30 cellular contexts compared by ENCODE assay signal in genomic region chr2:86673011-86673410, GRCh38.
"Had no signal": no experiment of that assay in that cellular context is flagged by ENCODE, and none has a peak within 500 bp of the region (broad histone marks: within the 10 kb centered on the region; RNA-seq: fewer than 3 reads in every experiment).

No MANE protein-coding gene starts in this region.

- ATAC-seq: naive thymus-derived CD4-positive, alpha-beta T cell; natural killer cell; sciatic nerve; stimulated activated memory B cell treated with anti-CD40 and anti-IgM and Interleukin-4, amounts not matched to agents 10 μg/mL and 1 μg/mL and 100 μg/mL, for 72 hours; stimulated activated naive CD8-positive, alpha-beta T cell treated with anti-CD3 and anti-CD28 coated beads, Interleukin-15, amount 100 ng/mL, for 72 hours; stimulated activated naive CD8-positive, alpha-beta T cell treated with anti-CD3 and anti-CD28 coated beads, Interleukin-15, Interleukin-2, amounts not matched to agents 100 U/mL and 50 U/mL, for 24 hours; upper lobe of right lung had no signal

- H3K36me3 Mint-ChIP-seq: natural killer cell, neural progenitor cell, type B pancreatic cell had no signal

- H3K4me3 ChIP-seq: neural progenitor cell, ovary, prostate gland, right atrium auricular region, skin epidermis, smooth muscle cell, spleen, suprapubic skin, testis, tibial artery, transverse colon, upper lobe of right lung, uterus had no signal

- H3K27ac ChIP-seq: neural progenitor cell, ovary, skin epidermis, spleen, suprapubic skin, testis, tibial artery, transverse colon, upper lobe of right lung had no signal

- H3K27me3 ChIP-seq: neural progenitor cell, ovary, right atrium auricular region, spleen, suprapubic skin, testis, tibial artery, transverse colon, upper lobe of right lung, uterus had no signal

- H3K36me3 ChIP-seq: neural progenitor cell, ovary, prostate gland, right atrium auricular region, spleen, suprapubic skin, tibial artery, transverse colon, upper lobe of right lung, uterus had no signal

- H3K9me3 Mint-ChIP-seq: natural killer cell; stimulated activated memory B cell treated with anti-CD40 and anti-IgM and Interleukin-4, amounts not matched to agents 10 μg/mL and 1 μg/mL and 100 μg/mL, for 72 hours; type B pancreatic cell had no signal

- H3K27me3 Mint-ChIP-seq: stimulated activated memory B cell treated with anti-CD40 and anti-IgM and Interleukin-4, amounts not matched to agents 10 μg/mL and 1 μg/mL and 100 μg/mL, for 72 hours; stimulated activated naive CD8-positive, alpha-beta T cell treated with anti-CD3 and anti-CD28 coated beads, Interleukin-15, amount 100 ng/mL, for 72 hours; type B pancreatic cell had no signal

- H3K4me3 Mint-ChIP-seq: naive thymus-derived CD4-positive, alpha-beta T cell; natural killer cell; nephron; neural progenitor cell; stimulated activated memory B cell treated with anti-CD40 and anti-IgM and Interleukin-4, amounts not matched to agents 10 μg/mL and 1 μg/mL and 100 μg/mL, for 72 hours; stimulated activated naive CD8-positive, alpha-beta T cell treated with anti-CD3 and anti-CD28 coated beads, Interleukin-15, amount 100 ng/mL, for 72 hours; type B pancreatic cell had no signal

- H3K27ac Mint-ChIP-seq: naive thymus-derived CD4-positive, alpha-beta T cell; natural killer cell; nephron; neural progenitor cell; stimulated activated memory B cell treated with anti-CD40 and anti-IgM and Interleukin-4, amounts not matched to agents 10 μg/mL and 1 μg/mL and 100 μg/mL, for 72 hours; stimulated activated naive CD8-positive, alpha-beta T cell treated with anti-CD3 and anti-CD28 coated beads, Interleukin-15, amount 100 ng/mL, for 72 hours; type B pancreatic cell had no signal

- H3K4me2 ChIP-seq: neural progenitor cell, smooth muscle cell had no signal

- H3K4me1 ChIP-seq: neural progenitor cell, spleen, uterus had no signal

- H3K4me1 Mint-ChIP-seq: natural killer cell; nephron; neural progenitor cell; stimulated activated memory B cell treated with anti-CD40 and anti-IgM and Interleukin-4, amounts not matched to agents 10 μg/mL and 1 μg/mL and 100 μg/mL, for 72 hours; stimulated activated naive CD8-positive, alpha-beta T cell treated with anti-CD3 and anti-CD28 coated beads, Interleukin-15, amount 100 ng/mL, for 72 hours had no signal

- H3K9me3 ChIP-seq: ovary, prostate gland, right atrium auricular region, suprapubic skin, testis, tibial artery, transverse colon, upper lobe of right lung, uterus had no signal

- DNase-seq: naive thymus-derived CD4-positive, alpha-beta T cell; natural killer cell; occipital lobe; ovary; retina; spleen; stimulated activated CD4-positive, alpha-beta T cell treated with anti-CD3 and anti-CD28 coated beads, Interleukin-12 subunit alpha, Interleukin-12 subunit beta, amount 100 ng/mL, for 4 hours; stimulated activated CD4-positive, alpha-beta T cell treated with anti-CD3 and anti-CD28 coated beads, Interleukin-1b, Interleukin-23, amount 100 ng/mL, for 48 hours; stimulated activated CD4-positive, alpha-beta T cell treated with anti-CD3 and anti-CD28 coated beads, Interleukin-4, amount 100 ng/mL, for 1 hour; stimulated activated CD4-positive, alpha-beta T cell treated with anti-CD3 and anti-CD28 coated beads, Interleukin-4, amount 100 ng/mL, for 4 hours; stimulated activated CD8-positive, alpha-beta memory T cell treated with anti-CD3 and anti-CD28 coated beads, Interleukin-4, amount 100 ng/mL, for 48 hours; stimulated activated naive CD4-positive, alpha-beta T cell; stimulated activated naive CD8-positive, alpha-beta T cell treated with anti-CD3 and anti-CD28 coated beads, Interleukin-15, amount 100 ng/mL, for 72 hours; stimulated activated naive CD8-positive, alpha-beta T cell treated with anti-CD3 and anti-CD28 coated beads, Interleukin-15, Interleukin-2, amounts not matched to agents 100 U/mL and 50 U/mL, for 24 hours; substantia nigra; testis; tibial artery; transverse colon; upper lobe of right lung; uterus had no signal

- H2AFZ ChIP-seq: neural progenitor cell had no signal
